ENCODE assay signal across 23 cellular contexts in genomic region chr16:82621796-82622195, GRCh38. TPM values are rescaled to one million over a fixed set of nuclear protein-coding genes. Genes with fewer than 3 reads are reported as not detected.
DNase-seq lines count a peak whose midpoint lies in the region; ATAC-seq, FAIRE-seq and TF ChIP-seq lines count a peak whose summit lies in the region.
"Had no signal": no experiment of that assay in that cellular context is flagged by ENCODE, and none has a peak within 500 bp of the region (broad histone marks: within the 10 kb centered on the region; RNA-seq: fewer than 3 reads in every experiment).

No MANE protein-coding gene starts in this region.

- no peaks in the 10 kb centered on the region for H3K36me3 ChIP-seq in Loucy (ENCODE audit: insufficient read depth, low read length)
- no peaks in the 10 kb centered on the region for H3K36me3 ChIP-seq in osteoblast (ENCODE audit: insufficient read depth, low read length)
- no peaks in the 10 kb centered on the region for H3K36me3 ChIP-seq in mesendoderm (ENCODE audit: control insufficient read depth, insufficient read depth, low read length)
- no peaks in the 10 kb centered on the region for H3K36me3 ChIP-seq in kidney (ENCODE audit: control insufficient read depth in 1 of 2, insufficient read depth in 2 of 2, low read length in 2 of 2)
- H3K36me3 ChIP-seq: sigmoid colon had no signal

- FAIRE-seq in kidney (lab: Jason Lieb, UNC), result no peak
- FAIRE-seq: GM12878, HepG2 had no signal

- H3K9ac ChIP-seq in Loucy (ENCODE audit: low read depth, low read length, poor library complexity, severe bottlenecking) (no peak overlapping the region), mesendoderm (ENCODE audit: low read length) (no peak overlapping the region), kidney (ENCODE audit: low read length in 2 of 2) (no peak overlapping the region)

- no peak overlapping the region for H3K4ac ChIP-seq in mesendoderm (ENCODE audit: low read depth, low read length)

- H3K4me3 ChIP-seq in Loucy (ENCODE audit: low read length, poor library complexity, severe bottlenecking), result no peak overlapping the region
- no peak overlapping the region for H3K4me3 ChIP-seq in choroid plexus epithelial cell (ENCODE audit: low read depth, low read length)
- H3K4me3 ChIP-seq in osteoblast (ENCODE audit: insufficient read depth, low read length), result no peak overlapping the region
- H3K4me3 ChIP-seq in mesendoderm (ENCODE audit: low read length), result no peak overlapping the region
- no peak overlapping the region for H3K4me3 ChIP-seq in kidney (ENCODE audit: low read length in 2 of 2)
- H3K4me3 ChIP-seq: GM12878, sigmoid colon had no signal

- WGBS in mesendoderm (ENCODE audit: extremely low coverage, insufficient coverage, low lambda C conversion rate), result no CpG with 5 or more reads among the region's 1 CpG

- TF ChIP-seq CTCF in Loucy (conservative IDR thresholded peaks at IDR 0.05; ENCODE audit: low read length) (peak; percentile 27; the same call in 1 of the 2 replicates), choroid plexus epithelial cell (conservative IDR thresholded peaks at IDR 0.05; ENCODE audit: low read depth, low read length) (peak; percentile 26), osteoblast (IDR thresholded peaks at IDR 0.05; ENCODE audit: extremely low read depth, low read depth, low read length) (peak; percentile 15), kidney (IDR thresholded peaks at IDR 0.05; ENCODE audit: borderline replicate concordance, extremely low read depth, insufficient read depth) (no peak)

- H4K20me1 ChIP-seq in Loucy (ENCODE audit: insufficient read depth, low read length, poor library complexity, severe bottlenecking) (no peaks in the 10 kb centered on the region), osteoblast (ENCODE audit: insufficient read depth, low read length) (no peaks in the 10 kb centered on the region)

- H3K18ac ChIP-seq in mesendoderm (ENCODE audit: low read length), result no peak overlapping the region

- no peak overlapping the region for H3K56ac ChIP-seq in mesendoderm (ENCODE audit: low read length)

- no peak overlapping the region for H4K5ac ChIP-seq in mesendoderm (ENCODE audit: low read length)

- no peak overlapping the region for H2BK5ac ChIP-seq in mesendoderm (ENCODE audit: low read length)

- H3K4me2 ChIP-seq in Loucy (ENCODE audit: low read depth, low read length, poor library complexity, severe bottlenecking), result no peak overlapping the region
- no peak overlapping the region for H3K4me2 ChIP-seq in osteoblast (ENCODE audit: insufficient read depth, low read length)
- no peak overlapping the region for H3K4me2 ChIP-seq in mesendoderm (ENCODE audit: low read length)

- no peak overlapping the region for H3K23ac ChIP-seq in mesendoderm (ENCODE audit: low read length)

- intact Hi-C loops in kidney (cut with DNase I), result no loop called here

- H3K9me2 ChIP-seq in Loucy (replicated peaks; ENCODE audit: low read depth, low read length), result no peaks in the 10 kb centered on the region

- no peak overlapping the region for H4K8ac ChIP-seq in mesendoderm (ENCODE audit: low read depth, low read length)

- H3K27me3 ChIP-seq in Loucy (ENCODE audit: insufficient read depth, low read length, poor library complexity, severe bottlenecking), result no peaks in the 10 kb centered on the region
- peaks cover 52% of the 10 kb centered on the region for H3K27me3 ChIP-seq in osteoblast (ENCODE audit: insufficient read depth, low read length)
- peaks cover 7% of the 10 kb centered on the region for H3K27me3 ChIP-seq in mesendoderm (ENCODE audit: insufficient read depth, low read length, poor library complexity)

- DNase-seq in NCI-H2171 treated with DMSO at 0.1 percent for 48 hours (lab: John Stamatoyannopoulos, UW), result peak; percentile 15
- DNase-seq in NCI-H2171 (lab: John Stamatoyannopoulos, UW), result no peak
- no peak for DNase-seq in choroid plexus epithelial cell (ENCODE audit: low read depth)
- no peak for DNase-seq in osteoblast (ENCODE audit: insufficient read length, low spot score, missing footprints)
- DNase-seq in mesendoderm, result no peak
- no peak for DNase-seq in kidney
- DNase-seq: ACHN, cerebellar nuclear complex, foreskin fibroblast, GDM1, left colon, MV-4-11, NCI-H226, nucleus accumbens, SHP77 treated with DMSO at 0.1 percent for 48 hours, sigmoid colon, T-helper 17 cell had no signal

- no peak overlapping the region for H3K27ac ChIP-seq in osteoblast (ENCODE audit: low read depth, low read length)
- H3K27ac ChIP-seq in mesendoderm (ENCODE audit: low read depth, low read length), result no peak overlapping the region
- no peak overlapping the region for H3K27ac ChIP-seq in kidney (ENCODE audit: low read depth in 2 of 2, low read length in 2 of 2)
- H3K27ac ChIP-seq: sigmoid colon had no signal

- no peaks in the 10 kb centered on the region for H3F3A ChIP-seq in Loucy (ENCODE audit: low read depth)

- no peaks in the 10 kb centered on the region for H3K79me1 ChIP-seq in mesendoderm (ENCODE audit: low read length)

- no peaks in the 10 kb centered on the region for H3K4me1 ChIP-seq in Loucy (ENCODE audit: insufficient read depth, low read length, poor library complexity, severe bottlenecking)
- H3K4me1 ChIP-seq in osteoblast (ENCODE audit: insufficient read depth, low read length), result no peaks in the 10 kb centered on the region
- H3K4me1 ChIP-seq in mesendoderm (ENCODE audit: control insufficient read depth, low read depth, low read length), result no peaks in the 10 kb centered on the region
- peaks cover 0 to 1% of the 10 kb centered on the region in 2 donors for H3K4me1 ChIP-seq in kidney (ENCODE audit: control insufficient read depth in 1 of 2, insufficient read depth in 1 of 2, low read depth in 1 of 2, low read length in 2 of 2)

- no peaks in the 10 kb centered on the region for H3K9me3 ChIP-seq in Loucy (ENCODE audit: insufficient read depth, low read depth, low read length)
- no peaks in the 10 kb centered on the region for H3K9me3 ChIP-seq in osteoblast (ENCODE audit: low read depth, low read length)
- H3K9me3 ChIP-seq in kidney (ENCODE audit: control insufficient read depth in 1 of 2, low read length in 2 of 2), result no peaks in the 10 kb centered on the region
- H3K9me3 ChIP-seq: sigmoid colon had no signal

- H2AK5ac ChIP-seq in mesendoderm (ENCODE audit: low read length), result no peak overlapping the region

- no peaks in the 10 kb centered on the region for H3K79me2 ChIP-seq in Loucy (ENCODE audit: insufficient read depth, low read length)
- no peaks in the 10 kb centered on the region for H3K79me2 ChIP-seq in osteoblast (ENCODE audit: insufficient read depth, low read length)
- no peaks in the 10 kb centered on the region for H3K79me2 ChIP-seq in mesendoderm (ENCODE audit: control insufficient read depth, insufficient read depth, low read length)

- no peak for ATAC-seq in HG02852 (IDR thresholded peaks at IDR 0.05; ENCODE audit: unreplicated experiment)
- ATAC-seq: activated CD4-positive, CD25-positive, alpha-beta regulatory T cell treated with anti-CD3 and anti-CD28 coated beads, Interleukin-2, amount 50 U/mL, for 24 hours; GM12878; HepG2; left colon; T-helper 17 cell had no signal

- H2AFZ ChIP-seq in Loucy (ENCODE audit: low read length), result no peak overlapping the region
- no peak overlapping the region for H2AFZ ChIP-seq in osteoblast (ENCODE audit: low read length)

- H2BK15ac ChIP-seq in mesendoderm (replicated peaks; ENCODE audit: low read depth), result no peak overlapping the region

- no peak overlapping the region for H2BK120ac ChIP-seq in mesendoderm (ENCODE audit: low read depth, low read length)

RNA-seq across cellular contexts. Expression of gene CDH13, which starts 5.0 kb away (rescaled TPM):
- 102 and 104 TPM in 2 replicates for total RNA-seq in osteoblast
- 0.44 TPM for polyA plus RNA-seq in mesendoderm (2013, experiment 1 of 2)
- polyA plus RNA-seq in mesendoderm (2013, experiment 2 of 2), result 0.84 TPM
- total RNA-seq in kidney, result 13.8 TPM
- polyA plus RNA-seq in kidney (ENCODE audit: insufficient read depth, low read depth, low replicate concordance), result 4.8 TPM
- total RNA-seq: activated CD8-positive, alpha-beta memory T cell treated with anti-CD3 and anti-CD28 coated beads for 36 hours; GM12878; HepG2; T-helper 17 cell had no signal
- polyA plus RNA-seq: HepG2 had no signal
